Comparison of ENCODE assay signal across 8 cellular contexts in genomic region chr16:48156790-48157209, GRCh38. TPM values are rescaled to one million over a fixed set of nuclear protein-coding genes. Genes with fewer than 3 reads are reported as not detected.
A peak's percentile ranks its signal among the peaks of the same experiment; 100 is the strongest.
DNase-seq lines count a peak whose midpoint lies in the region; ATAC-seq and TF ChIP-seq lines count a peak whose summit lies in the region.

No MANE protein-coding gene starts in this region.

- H3K9me3 ChIP-seq in adipocyte (ENCODE audit: control insufficient read depth, low read length), result no peaks in the 10 kb centered on the region
- no peaks in the 10 kb centered on the region for H3K9me3 ChIP-seq in heart right ventricle
- no peaks in the 10 kb centered on the region for H3K9me3 ChIP-seq in uterus

- H3K4me1 ChIP-seq in adipocyte (ENCODE audit: control insufficient read depth, insufficient read depth, low read length) (peaks cover 3% of the 10 kb centered on the region), heart right ventricle (peaks cover 4 to 25% (median 10%) of the 10 kb centered on the region in 9 donors), uterus (no peaks in the 10 kb centered on the region)

- H3K27me3 ChIP-seq in adipocyte (replicated peaks; ENCODE audit: control insufficient read depth, insufficient read depth, low read length), result peaks cover 7% of the 10 kb centered on the region
- H3K27me3 ChIP-seq in heart right ventricle, result peaks cover 0 to 8% (median 0%) of the 10 kb centered on the region in 7 donors
- no peaks in the 10 kb centered on the region for H3K27me3 ChIP-seq in uterus

- ATAC-seq in GM18868 (IDR thresholded peaks at IDR 0.05; ENCODE audit: unreplicated experiment), result peak; percentile 48
- peak; percentile 65 to 77 (median 70) for ATAC-seq in T-cell (replicated peaks in 1 of 4)
- ATAC-seq in heart right ventricle, result peak; percentile 83 to 95 (median 92)

- POLR2A ChIA-PET in T-cell (lab: Charles Lee), result no interaction called here

- H3K27me3 Mint-ChIP-seq in T-cell, result peaks cover 14 to 15% of the 10 kb centered on the region in 2 donors

- peaks cover 0 to 13% (median 9%) of the 10 kb centered on the region in 3 donors for H3K4me1 Mint-ChIP-seq in T-cell

- no peak overlapping the region for H3K27ac Mint-ChIP-seq in T-cell

- peak overlapping the region in 7 of 10 donors; percentile 54 to 70 (median 62) for H3K27ac ChIP-seq in heart right ventricle
- no peak overlapping the region for H3K27ac ChIP-seq in uterus

- no peaks in the 10 kb centered on the region for H3K36me3 Mint-ChIP-seq in T-cell

- TF ChIP-seq CTCF in heart right ventricle (IDR thresholded peaks at IDR 0.05) (peak; percentile 94 to 99 (median 98)), uterus (IDR thresholded peaks at IDR 0.05) (peak; percentile 60 to 75 (median 70))

- 8 to 12% methylated on average over 16 of the region's 16 CpGs for whole genome bisulfite sequencing in heart right ventricle, 2 donors

- H3K4me3 ChIP-seq in adipocyte (ENCODE audit: low read length) (peak overlapping the region; percentile 49), heart right ventricle (peak overlapping the region in 5 of 10 donors; percentile 5 to 31 (median 21)), uterus (no peak overlapping the region)

- TF ChIP-seq POLR2A in uterus (IDR thresholded peaks at IDR 0.05), result no peak

- in situ Hi-C loops in ACHN (cut with HindIII; ENCODE audit: low pct_ligation_motif_present, low pct_unique_long_range_greater_than_20kb, low sequenced_read_pairs), result no loop called here

- H3K9ac ChIP-seq in adipocyte (ENCODE audit: low read length), result no peak overlapping the region

- no peak overlapping the region for H3K4me3 Mint-ChIP-seq in T-cell

- CTCF ChIA-PET in T-cell (lab: Charles Lee), result interaction anchor here (0.7 to 2.1 kb wide), 5 partner anchors 17 to 1204 kb away, joined by 3 to 7 read pairs (median 5); no protein-coding TSS in a partner anchor

- H3K36me3 ChIP-seq in adipocyte (ENCODE audit: control insufficient read depth, insufficient read depth, low read length, severe bottlenecking), result no peaks in the 10 kb centered on the region
- H3K36me3 ChIP-seq in heart right ventricle, result no peaks in the 10 kb centered on the region
- no peaks in the 10 kb centered on the region for H3K36me3 ChIP-seq in uterus

- intact Hi-C loops in heart right ventricle (cut with DNase I) (loop anchor here in 8 of 10 donors (2.0 to 10.0 kb wide), 5 partner anchors 102 to 1119 kb away; partner anchors contain the start of gene NETO2 (in 7 of the 8)), uterus (cut with DNase I; ENCODE audit: low total_unique reads) (no loop called here)

- no peaks in the 10 kb centered on the region for H3K9me3 Mint-ChIP-seq in T-cell

- DNase-seq in ACHN (peak; percentile 74), NAMALWA (ENCODE audit: low spot score) (peak; percentile 75), T-cell (peak; percentile 38 to 80 (median 72)), adipocyte (ENCODE audit: low read depth) (peak; percentile 92), heart right ventricle (peak; percentile 87 to 89), pulmonary artery endothelial cell (ENCODE audit: low read depth, low spot score) (peak; percentile 33), uterus (peak; percentile 45 to 62)

RNA-seq across cellular contexts. Expression of gene ABCC12, which starts 1.0 kb away (rescaled TPM):
- total RNA-seq in T-cell, result not detected
- total RNA-seq in heart right ventricle, result under 1 TPM in 2 of 10 donors, not detected in 8; 0.07 to 0.20 TPM
- polyA plus RNA-seq in heart right ventricle, result under 1 TPM in 1 of 2 donors, not detected in 1; 0.01 TPM
- total RNA-seq in pulmonary artery endothelial cell, result not detected in 2 replicates
- total RNA-seq in uterus, result not detected

Comparison
In these comparisons a context has a peak if more than half of its experiments do, and no peak if none do; other contexts are left out.
1. DNase-seq: peak in every context shown above with its lines; median percentile 92 in adipocyte; 88 in heart right ventricle; 75 in NAMALWA; 74 in ACHN; 72 in T-cell; 54 in uterus; 33 in pulmonary artery endothelial cell.
2. H3K27ac ChIP-seq: peak in heart right ventricle (7 of 10); none in uterus (0 of 2).
3. Peak in every context shown above with its lines, with median percentiles within 50 percentile points of each other: ATAC-seq.